In genomic region chr10:44313706-44314307, GRCh38 we compare ENCODE assay signal across 17 cellular contexts.
"Had no signal": no experiment of that assay in that cellular context is flagged by ENCODE, and none has a peak within 500 bp of the region (broad histone marks: within the 10 kb centered on the region; RNA-seq: fewer than 3 reads in every experiment).

No MANE protein-coding gene starts in this region.

- H3K9me3 ChIP-seq: breast epithelium, stomach, suprapubic skin, transverse colon had no signal

- H3K36me3 ChIP-seq: breast epithelium, stomach, suprapubic skin, transverse colon had no signal

- ATAC-seq: activated T-cell treated with anti-CD3 and anti-CD28 coated beads, Interleukin-2, amount 50 U/mL, for 4 hours; left cardiac atrium; sciatic nerve; stimulated activated memory B cell treated with anti-CD40 and anti-IgM and Interleukin-4, amounts not matched to agents 10 μg/mL and 1 μg/mL and 100 μg/mL, for 72 hours; WTC11 had no signal

- H3K4me3 ChIP-seq: breast epithelium, smooth muscle cell, stomach, suprapubic skin, transverse colon had no signal

- H3K27me3 ChIP-seq: breast epithelium, transverse colon had no signal

- DNase-seq: activated CD8-positive, alpha-beta memory T cell treated with anti-CD3 and anti-CD28 coated beads, Interleukin-2, amount 50 U/mL, for 48 hours; activated naive CD4-positive, alpha-beta T cell treated with Interleukin-2 at 50 U/mL for 16 hours; activated naive CD8-positive, alpha-beta T cell treated with anti-CD3 and anti-CD28 coated beads for 36 hours; activated T-cell treated with anti-CD3 and anti-CD28 coated beads, Interleukin-2, amount 50 U/mL, for 4 hours; effector memory CD4-positive, alpha-beta T cell; hippocampal formation; left cardiac atrium; nephron progenitor cell; stimulated activated CD4-positive, alpha-beta T cell treated with anti-CD3 and anti-CD28 coated beads, Interleukin-15, amount 100 ng/mL, for 24 hours; stomach; transverse colon had no signal

- H3K27ac ChIP-seq: breast epithelium, stomach, suprapubic skin, transverse colon had no signal
